In genomic region chr6:45965007-45965406, GRCh38 we compare ENCODE assay signal across 17 cellular contexts.
DNase-seq lines count a peak whose midpoint lies in the region; ATAC-seq and TF ChIP-seq lines count a peak whose summit lies in the region.
"Had no signal": no experiment of that assay in that cellular context is flagged by ENCODE, and none has a peak within 500 bp of the region (broad histone marks: within the 10 kb centered on the region; RNA-seq: fewer than 3 reads in every experiment).

No MANE protein-coding gene starts in this region.

- peak; percentile 61; the same call in 1 of the 3 replicates for ATAC-seq in RWPE2 (ENCODE audit: low read depth)
- no peak for ATAC-seq in HG03280 (IDR thresholded peaks at IDR 0.05; ENCODE audit: unreplicated experiment)
- ATAC-seq: activated CD8-positive, alpha-beta memory T cell treated with anti-CD3 and anti-CD28 coated beads, Interleukin-2, amount 10 ng/mL, durations not matched to agents 7 days and 5 days; left lobe of liver; naive thymus-derived CD8-positive, alpha-beta T cell had no signal

- no peaks in the 10 kb centered on the region for H3K27me3 ChIP-seq in RWPE2 (ENCODE audit: insufficient read depth, poor library complexity, severe bottlenecking)
- H3K27me3 ChIP-seq: esophagus muscularis mucosa, MG63 had no signal

- peaks cover 2% of the 10 kb centered on the region for H3K9me3 ChIP-seq in RWPE2 (ENCODE audit: severe bottlenecking)
- H3K9me3 ChIP-seq: MG63 had no signal

- no peak overlapping the region for H3K4me3 ChIP-seq in RWPE2 (ENCODE audit: severe bottlenecking)
- H3K4me3 ChIP-seq: esophagus muscularis mucosa, MG63 had no signal

- TF ChIP-seq CTCF in RWPE2 (IDR thresholded peaks at IDR 0.05; ENCODE audit: poor library complexity, severe bottlenecking), result no peak

- peaks cover 12% of the 10 kb centered on the region for H3K4me1 ChIP-seq in RWPE2 (ENCODE audit: insufficient read depth, poor library complexity, severe bottlenecking)

- H3K36me3 ChIP-seq in RWPE2 (ENCODE audit: low read depth), result no peaks in the 10 kb centered on the region
- H3K36me3 ChIP-seq: esophagus muscularis mucosa, MG63 had no signal

- peak; percentile 25 for DNase-seq in HCEC 1CT
- no peak for DNase-seq in RWPE2 (ENCODE audit: low spot score)
- DNase-seq in glomerular visceral epithelial cell (ENCODE audit: extremely low spot score), result peak; percentile 28
- peak; percentile 27 for DNase-seq in stromal cell of bone marrow (ENCODE audit: low read depth)
- DNase-seq in NCI-H510A (lab: John Stamatoyannopoulos, UW), result no peak
- DNase-seq in stimulated activated CD4-positive, alpha-beta T cell treated with anti-CD3 and anti-CD28 coated beads, Interleukin-4, amount 100 ng/mL, for 1 hour, result no peak
- DNase-seq: activated B cell treated with CpG ODN at 0.5 μM for 24 hours; activated CD8-positive, alpha-beta memory T cell treated with anti-CD3 and anti-CD28 coated beads, Interleukin-2, amount 10 ng/mL, durations not matched to agents 7 days and 5 days; activated gamma-delta T cell treated with Interleukin-2 at 50 U/mL for 16 hours; GOT3; hypothalamus; MG63; naive thymus-derived CD8-positive, alpha-beta T cell; NCI-H2029 had no signal

- H3K27ac ChIP-seq in RWPE2 (ENCODE audit: poor library complexity, severe bottlenecking), result peak overlapping the region; percentile 32
- H3K27ac ChIP-seq: esophagus muscularis mucosa had no signal

Comparison
In these comparisons a context has a peak if more than half of its experiments do, and no peak if none do; other contexts are left out.
1. DNase-seq: peak in HCEC 1CT (single experiment), glomerular visceral epithelial cell (single experiment) and stromal cell of bone marrow (single experiment); none in RWPE2 (single experiment), NCI-H510A (single experiment) and stimulated activated CD4-positive, alpha-beta T cell treated with anti-CD3 and anti-CD28 coated beads, Interleukin-4, amount 100 ng/mL, for 1 hour (single experiment).